In the genomic region with DNA sequence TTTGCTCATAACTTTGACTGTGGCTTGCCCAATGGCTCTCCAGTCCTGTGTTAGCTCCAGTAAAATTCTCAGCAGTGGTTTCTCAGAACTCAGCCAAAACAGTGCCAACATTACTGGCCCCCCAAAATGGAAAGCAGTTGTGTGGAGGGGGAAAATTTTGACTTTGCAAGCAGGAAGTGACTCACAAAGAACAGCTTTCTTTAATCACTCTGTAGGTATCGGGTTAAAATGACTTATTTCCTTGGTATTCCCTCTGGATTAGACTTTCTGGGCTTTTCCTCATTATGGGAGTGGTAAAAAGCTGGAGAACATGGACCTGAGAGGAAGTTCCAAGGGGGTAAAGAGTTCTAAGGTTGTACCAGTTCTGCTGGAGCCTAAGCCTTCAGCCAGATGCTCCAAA, we compare ENCODE assay signal across 16 cellular contexts.
DNase-seq lines count a peak whose midpoint lies in the region; ATAC-seq and TF ChIP-seq lines count a peak whose summit lies in the region.
"Had no signal": no experiment of that assay in that cellular context is flagged by ENCODE, and none has a peak within 500 bp of the region (broad histone marks: within the 10 kb centered on the region; RNA-seq: fewer than 3 reads in every experiment).

No MANE protein-coding gene starts in this region.

- no peak overlapping the region for H3K4me3 ChIP-seq in mammary epithelial cell (replicated peaks in 1 of 3; ENCODE audit: insufficient read depth in 1 of 3, low read depth in 2 of 3, low read length in 3 of 3)

- H3K27me3 Mint-ChIP-seq in mesothelial cell of epicardium (ENCODE audit: low read depth) = no peaks in the 10 kb centered on the region

- no peak for TF ChIP-seq CTCF in mammary epithelial cell (conservative IDR thresholded peaks at IDR 0.05 in 1 of 2, IDR thresholded peaks at IDR 0.05 in 1 of 2; ENCODE audit: extremely low read depth in 1 of 2, insufficient read depth in 1 of 2, low read depth in 1 of 2, low read length in 2 of 2)
- no peak for TF ChIP-seq CTCF in mesothelial cell of epicardium (IDR thresholded peaks at IDR 0.05; ENCODE audit: unreplicated experiment)

- H3K4me1 Mint-ChIP-seq in mesothelial cell of epicardium = no peaks in the 10 kb centered on the region
- H3K4me1 Mint-ChIP-seq: endodermal cell had no signal

- no peaks in the 10 kb centered on the region for H4K20me1 ChIP-seq in mammary epithelial cell (ENCODE audit: insufficient read depth, low read length)

- peak overlapping the region; percentile 74 for H2AFZ ChIP-seq in mammary epithelial cell (ENCODE audit: low read depth, low read length)

- H3K4me2 ChIP-seq in mammary epithelial cell (ENCODE audit: insufficient read depth, low read depth, low read length) = peak overlapping the region; percentile 20

- no peak overlapping the region for H3K27ac Mint-ChIP-seq in mesothelial cell of epicardium
- H3K27ac Mint-ChIP-seq: endodermal cell had no signal

- peaks cover 16% of the 10 kb centered on the region for H3K36me3 Mint-ChIP-seq in mesothelial cell of epicardium

- no peaks in the 10 kb centered on the region for H3K79me2 ChIP-seq in mammary epithelial cell (ENCODE audit: insufficient read depth, low read length)

- no peaks in the 10 kb centered on the region for H3K27me3 ChIP-seq in mammary epithelial cell (ENCODE audit: insufficient read depth, low read length)

- ATAC-seq in HG02798 (IDR thresholded peaks at IDR 0.05; ENCODE audit: poor library complexity, unreplicated experiment) (no peak), GM21723 (IDR thresholded peaks at IDR 0.05; ENCODE audit: unreplicated experiment) (no peak), GM21423 (IDR thresholded peaks at IDR 0.05; ENCODE audit: unreplicated experiment) (no peak)
- ATAC-seq: activated CD4-positive, CD25-positive, alpha-beta regulatory T cell treated with anti-CD3 and anti-CD28 coated beads, Interleukin-2, amount 50 U/mL, for 24 hours had no signal

- peak overlapping the region; percentile 74 for H3K27ac ChIP-seq in mammary epithelial cell (ENCODE audit: insufficient read depth, low read depth, low read length)

- peaks cover 49% of the 10 kb centered on the region for H3K9me3 Mint-ChIP-seq in mesothelial cell of epicardium

- intact Hi-C loops in mammary epithelial cell (cut with micrococcal nuclease) = loop anchor here (5.0 kb wide), 1 partner anchor 36 kb away; no protein-coding TSS in a partner anchor

- CTCF ChIA-PET in mammary epithelial cell (lab: Charles Lee; ENCODE audit: low non-redundant PET) = interaction anchor here (0.7 kb wide), 1 partner anchor 915 kb away, joined by 3 read pairs; no protein-coding TSS in a partner anchor

- dilution Hi-C loops in mammary epithelial cell (cut with HindIII; ENCODE audit: low sequenced_read_pairs) = no loop called here

- H3K4me3 Mint-ChIP-seq in mesothelial cell of epicardium = no peak overlapping the region
- H3K4me3 Mint-ChIP-seq: endodermal cell had no signal

- H3K36me3 ChIP-seq in mammary epithelial cell (ENCODE audit: insufficient read depth, low read length) = no peaks in the 10 kb centered on the region

- no TSS peak for BruUV-seq in mammary epithelial cell (replicated peaks; lab: Mats Ljungman, UMichigan)

- H3K4me1 ChIP-seq in mammary epithelial cell (ENCODE audit: insufficient read depth, low read length) = peaks cover 12% of the 10 kb centered on the region

- no peaks in the 10 kb centered on the region for H3K9me3 ChIP-seq in mammary epithelial cell (replicated peaks; ENCODE audit: insufficient read depth, low read length)

- in situ Hi-C loops in mammary epithelial cell (cut with MboI; ENCODE audit: low sequenced_read_pairs in 2 of 2) = no loop called here

- peak; percentile 76 for DNase-seq in AG20443 (ENCODE audit: low spot score)
- DNase-seq in LHCN-M2 (ENCODE audit: low read depth) = peak; percentile 95
- DNase-seq in mammary epithelial cell = peak; percentile 83
- peak; percentile 91 for DNase-seq in kidney tubule cell (ENCODE audit: low spot score)
- DNase-seq in mesothelial cell of epicardium (ENCODE audit: low spot score in 2 of 2, unreplicated experiment in 2 of 2) = no peak
- DNase-seq: activated T-cell treated with anti-CD3 and anti-CD28 coated beads for 4 hours; anterior cingulate cortex; endodermal cell; GF-D8; Kasumi-1; NCI-H2107; NK-92 treated with Interleukin-12 subunit alpha and Interleukin-12 subunit beta, amount 100 ng/mL, for 24 hours had no signal

- 0% methylated on average over 1 of the region's 1 CpG for WGBS in mammary epithelial cell (ENCODE audit: low coverage, missing lambda C conversion rate)

- H3K9ac ChIP-seq in mammary epithelial cell (ENCODE audit: insufficient read depth, low read length) = no peak overlapping the region

Comparison
In these comparisons a context has a peak if more than half of its experiments do, and no peak if none do; other contexts are left out.
1. DNase-seq: peak in AG20443 (single experiment), LHCN-M2 (single experiment), mammary epithelial cell (single experiment) and kidney tubule cell (single experiment); none in mesothelial cell of epicardium (0 of 2).